1 cellular context compared by ENCODE assay signal in genomic region chr1:2591233-2591580, GRCh38.
TF ChIP-seq lines count a peak whose summit lies in the region.

No MANE protein-coding gene starts in this region.

TF ChIP-seq in HEK293, 187 proteins besides CTCF, POLR2A, EP300 and RAD21:
- TF ChIP-seq ZNF449 (tag by site-specific recombination; IDR thresholded peaks at IDR 0.05) (no peak), ZNF324 (tag by site-specific recombination; IDR thresholded peaks at IDR 0.05) (no peak), ZNF600 (tag by site-specific recombination; IDR thresholded peaks at IDR 0.05) (no peak), ZNF530 (tag by site-specific recombination; IDR thresholded peaks at IDR 0.05; ENCODE audit: low read depth) (no peak), KLF8 (tag by site-specific recombination; IDR thresholded peaks at IDR 0.05) (peak; percentile 26; the same call in 1 of the 2 replicates), ZNF560 (tag by site-specific recombination; IDR thresholded peaks at IDR 0.05; ENCODE audit: borderline replicate concordance) (no peak), PRDM6 (tag by site-specific recombination; IDR thresholded peaks at IDR 0.05) (no peak)
